In the genomic region with DNA sequence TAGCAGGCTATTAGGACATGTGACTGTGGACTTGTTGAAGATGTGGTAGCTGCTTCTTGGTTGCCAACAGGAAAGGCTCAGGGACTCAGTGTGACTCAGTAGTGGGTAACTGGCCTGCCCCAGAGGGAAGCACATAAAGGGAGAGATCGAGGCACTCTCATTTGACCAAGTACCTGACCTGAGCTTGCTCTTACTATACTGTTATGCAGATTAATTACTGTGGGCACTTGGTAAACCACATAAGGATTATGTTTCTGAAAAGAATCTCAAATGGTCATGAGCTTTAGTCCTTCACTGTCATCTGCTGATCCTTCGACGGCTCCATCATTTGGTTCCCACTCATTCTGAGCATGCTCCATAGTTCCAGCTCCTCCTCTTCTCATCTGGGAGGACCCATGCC, we compare ENCODE assay signal across 13 cellular contexts.
"Had no signal": no experiment of that assay in that cellular context is flagged by ENCODE, and none has a peak within 500 bp of the region (broad histone marks: within the 10 kb centered on the region; RNA-seq: fewer than 3 reads in every experiment).

No MANE protein-coding gene starts in this region.

- H3K9me3 Mint-ChIP-seq: activated naive CD8-positive, alpha-beta T cell treated with anti-CD3 and anti-CD28 coated beads, Interleukin-2, amount 50 U/mL, for 24 hours; neural progenitor cell had no signal

- H3K9me3 ChIP-seq: mucosa of descending colon, ovary, stomach, thoracic aorta had no signal

- DNase-seq: activated naive CD4-positive, alpha-beta T cell; activated naive CD8-positive, alpha-beta T cell treated with anti-CD3 and anti-CD28 coated beads, Interleukin-2, amount 50 U/mL, for 24 hours; central memory CD4-positive, alpha-beta T cell; cortex of kidney; effector memory CD4-positive, alpha-beta T cell; left colon; mammary epithelial cell; mucosa of descending colon; ovary; stimulated activated CD4-positive, alpha-beta T cell treated with anti-CD3 and anti-CD28 coated beads, Interleukin-2, amount 100 ng/mL, for 48 hours; stomach had no signal

- H3K36me3 ChIP-seq: neural progenitor cell, ovary had no signal

- ATAC-seq: activated naive CD8-positive, alpha-beta T cell treated with anti-CD3 and anti-CD28 coated beads, Interleukin-2, amount 50 U/mL, for 24 hours; left colon; mucosa of descending colon had no signal

- H3K27me3 ChIP-seq: neural progenitor cell, ovary, stomach had no signal

- H3K4me3 ChIP-seq: mucosa of descending colon, neural progenitor cell, ovary, stomach, thoracic aorta had no signal

- H3K27ac Mint-ChIP-seq: activated naive CD8-positive, alpha-beta T cell treated with anti-CD3 and anti-CD28 coated beads, Interleukin-2, amount 50 U/mL, for 24 hours; neural progenitor cell had no signal

- H3K4me1 Mint-ChIP-seq: activated naive CD8-positive, alpha-beta T cell treated with anti-CD3 and anti-CD28 coated beads, Interleukin-2, amount 50 U/mL, for 24 hours; neural progenitor cell had no signal

- H3K27ac ChIP-seq: neural progenitor cell, ovary, stomach, thoracic aorta had no signal

- H3K4me1 ChIP-seq: neural progenitor cell, stomach had no signal

- H3K4me3 Mint-ChIP-seq: activated naive CD8-positive, alpha-beta T cell treated with anti-CD3 and anti-CD28 coated beads, Interleukin-2, amount 50 U/mL, for 24 hours; neural progenitor cell had no signal

- H3K27me3 Mint-ChIP-seq: activated naive CD8-positive, alpha-beta T cell treated with anti-CD3 and anti-CD28 coated beads, Interleukin-2, amount 50 U/mL, for 24 hours had no signal
